In the genomic region with DNA sequence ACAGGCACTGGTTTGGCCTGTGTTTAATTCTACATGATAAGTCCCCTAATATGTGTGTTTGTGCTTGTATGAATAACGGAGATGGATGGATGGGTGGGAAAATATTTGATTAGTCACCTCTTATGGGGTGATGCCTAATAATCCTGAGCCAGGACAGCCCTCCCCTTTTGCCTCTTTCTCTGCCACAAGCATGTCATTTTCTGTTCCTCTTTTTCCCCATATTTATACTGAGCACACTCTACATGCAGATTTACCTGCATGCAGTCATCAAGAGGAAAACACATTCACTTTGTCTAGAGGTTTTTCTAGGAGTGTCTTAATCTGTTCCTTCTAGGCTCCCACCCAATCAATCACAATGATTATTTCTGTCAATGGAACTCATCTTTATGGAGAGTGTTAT, we compare ENCODE assay signal across 21 cellular contexts.
DNase-seq lines count a peak whose midpoint lies in the region; ATAC-seq and TF ChIP-seq lines count a peak whose summit lies in the region.
"Had no signal": no experiment of that assay in that cellular context is flagged by ENCODE, and none has a peak within 500 bp of the region (broad histone marks: within the 10 kb centered on the region; RNA-seq: fewer than 3 reads in every experiment).

No MANE protein-coding gene starts in this region.

- H3K4me1 Mint-ChIP-seq in memory B cell (no peaks in the 10 kb centered on the region), nephron progenitor cell (peaks cover under 1% of the 10 kb centered on the region)
- H3K4me1 Mint-ChIP-seq in CD4-positive, alpha-beta T cell (ENCODE audit: low read depth), result no peaks in the 10 kb centered on the region
- H3K4me1 Mint-ChIP-seq: activated CD4-positive, alpha-beta T cell treated with anti-CD3 and anti-CD28 coated beads for 36 hours; neural progenitor cell; stimulated activated naive CD8-positive, alpha-beta T cell treated with anti-CD3 and anti-CD28 coated beads, Interleukin-15, amount 100 ng/mL, for 72 hours; T-helper 17 cell had no signal

- H3K4me3 Mint-ChIP-seq in memory B cell, result no peak overlapping the region
- no peak overlapping the region for H3K4me3 Mint-ChIP-seq in nephron progenitor cell
- H3K4me3 Mint-ChIP-seq in CD4-positive, alpha-beta T cell, result no peak overlapping the region
- H3K4me3 Mint-ChIP-seq: activated CD4-positive, alpha-beta T cell treated with anti-CD3 and anti-CD28 coated beads for 36 hours; activated T-cell treated with anti-CD3 and anti-CD28 coated beads, Interleukin-2, amount 50 U/mL, for 24 hours; neural progenitor cell; stimulated activated naive CD8-positive, alpha-beta T cell treated with anti-CD3 and anti-CD28 coated beads, Interleukin-15, amount 100 ng/mL, for 72 hours; T-helper 17 cell had no signal

- H3K27me3 Mint-ChIP-seq in memory B cell, result peaks cover 4% of the 10 kb centered on the region
- H3K27me3 Mint-ChIP-seq in nephron progenitor cell (ENCODE audit: low read depth, poor library complexity), result peaks cover 15% of the 10 kb centered on the region
- peaks cover 18% of the 10 kb centered on the region for H3K27me3 Mint-ChIP-seq in CD4-positive, alpha-beta T cell
- H3K27me3 Mint-ChIP-seq: stimulated activated naive CD8-positive, alpha-beta T cell treated with anti-CD3 and anti-CD28 coated beads, Interleukin-15, amount 100 ng/mL, for 72 hours had no signal

- no peak for TF ChIP-seq CTCF in nephron progenitor cell (IDR thresholded peaks at IDR 0.05)
- no peak for TF ChIP-seq CTCF in CD4-positive, alpha-beta T cell (IDR thresholded peaks at IDR 0.05)

- H3K36me3 Mint-ChIP-seq in memory B cell (no peaks in the 10 kb centered on the region), nephron progenitor cell (ENCODE audit: low read depth) (no peaks in the 10 kb centered on the region)
- no peaks in the 10 kb centered on the region for H3K36me3 Mint-ChIP-seq in CD4-positive, alpha-beta T cell (ENCODE audit: low read depth)
- H3K36me3 Mint-ChIP-seq: neural progenitor cell had no signal

- no peak overlapping the region for H3K27ac ChIP-seq in CD4-positive, alpha-beta T cell (ENCODE audit: low read depth, low read length)
- H3K27ac ChIP-seq: body of pancreas, C4-2B, neural progenitor cell, sigmoid colon, SJCRH30, tibial artery had no signal

- H3K9me3 ChIP-seq in CD4-positive, alpha-beta T cell (ENCODE audit: control insufficient read depth, low read length), result no peaks in the 10 kb centered on the region
- H3K9me3 ChIP-seq: body of pancreas, sigmoid colon, SJCRH30, tibial artery had no signal

- DNase-seq in MV-4-11 (lab: John Stamatoyannopoulos, UW) (peak; percentile 48), memory B cell (ENCODE audit: low spot score in 2 of 2) (no peak), nephron progenitor cell (no peak)
- DNase-seq in CD4-positive, alpha-beta T cell, result no peak
- no peak for DNase-seq in NK-92 treated with Interleukin-12 subunit alpha and Interleukin-12 subunit beta, amount 100 ng/mL, for 24 hours (lab: John Stamatoyannopoulos, UW)
- DNase-seq: activated CD4-positive, alpha-beta T cell treated with anti-CD3 and anti-CD28 coated beads for 36 hours; activated gamma-delta T cell treated with Interleukin-2 at 50 U/mL for 16 hours; activated T-cell treated with anti-CD3 and anti-CD28 coated beads, Interleukin-2, amount 50 U/mL, for 24 hours; body of pancreas; NCI-H1105 treated with DMSO at 0.1 percent for 48 hours; NCI-H2081 treated with DMSO at 0.1 percent for 48 hours; posterior cingulate gyrus; sigmoid colon; SJCRH30; stimulated activated naive CD8-positive, alpha-beta T cell treated with anti-CD3 and anti-CD28 coated beads, Interleukin-15, amount 100 ng/mL, for 72 hours; T-helper 17 cell; tibial artery had no signal

- intact Hi-C loops in CD4-positive, alpha-beta T cell (cut with DNase I, micrococcal nuclease), result no loop called here

- POLR2A ChIA-PET in CD4-positive, alpha-beta T cell (lab: Charles Lee), result no interaction called here

- H3K9me3 Mint-ChIP-seq in memory B cell (no peaks in the 10 kb centered on the region), nephron progenitor cell (no peaks in the 10 kb centered on the region)
- no peaks in the 10 kb centered on the region for H3K9me3 Mint-ChIP-seq in CD4-positive, alpha-beta T cell
- H3K9me3 Mint-ChIP-seq: activated T-cell treated with anti-CD3 and anti-CD28 coated beads, Interleukin-2, amount 50 U/mL, for 24 hours; neural progenitor cell; stimulated activated naive CD8-positive, alpha-beta T cell treated with anti-CD3 and anti-CD28 coated beads, Interleukin-15, amount 100 ng/mL, for 72 hours had no signal

- peak; percentile 67 for ATAC-seq in GM19351 (IDR thresholded peaks at IDR 0.05; ENCODE audit: unreplicated experiment)
- ATAC-seq in HG02610 (IDR thresholded peaks at IDR 0.05; ENCODE audit: unreplicated experiment), result peak; percentile 51
- peak; percentile 35 for ATAC-seq in memory B cell (ENCODE audit: low read depth)
- ATAC-seq in CD4-positive, alpha-beta T cell (ENCODE audit: poor library complexity), result no peak
- ATAC-seq: activated CD4-positive, alpha-beta T cell treated with anti-CD3 and anti-CD28 coated beads for 36 hours; body of pancreas; stimulated activated naive CD8-positive, alpha-beta T cell treated with anti-CD3 and anti-CD28 coated beads, Interleukin-15, amount 100 ng/mL, for 72 hours; T-helper 17 cell had no signal

- H3K27ac Mint-ChIP-seq in memory B cell, result no peak overlapping the region
- no peak overlapping the region for H3K27ac Mint-ChIP-seq in nephron progenitor cell
- H3K27ac Mint-ChIP-seq in CD4-positive, alpha-beta T cell, result no peak overlapping the region
- H3K27ac Mint-ChIP-seq: activated CD4-positive, alpha-beta T cell treated with anti-CD3 and anti-CD28 coated beads for 36 hours; activated T-cell treated with anti-CD3 and anti-CD28 coated beads, Interleukin-2, amount 50 U/mL, for 24 hours; neural progenitor cell; stimulated activated naive CD8-positive, alpha-beta T cell treated with anti-CD3 and anti-CD28 coated beads, Interleukin-15, amount 100 ng/mL, for 72 hours; T-helper 17 cell had no signal

- H3K27me3 ChIP-seq in CD4-positive, alpha-beta T cell (ENCODE audit: control insufficient read depth, insufficient read depth, low read length), result no peaks in the 10 kb centered on the region
- H3K27me3 ChIP-seq: body of pancreas, neural progenitor cell, sigmoid colon, tibial artery had no signal

- CTCF ChIA-PET in CD4-positive, alpha-beta T cell (lab: Charles Lee), result no interaction called here
